Comparison of ENCODE assay signal across 14 cellular contexts in the genomic region with DNA sequence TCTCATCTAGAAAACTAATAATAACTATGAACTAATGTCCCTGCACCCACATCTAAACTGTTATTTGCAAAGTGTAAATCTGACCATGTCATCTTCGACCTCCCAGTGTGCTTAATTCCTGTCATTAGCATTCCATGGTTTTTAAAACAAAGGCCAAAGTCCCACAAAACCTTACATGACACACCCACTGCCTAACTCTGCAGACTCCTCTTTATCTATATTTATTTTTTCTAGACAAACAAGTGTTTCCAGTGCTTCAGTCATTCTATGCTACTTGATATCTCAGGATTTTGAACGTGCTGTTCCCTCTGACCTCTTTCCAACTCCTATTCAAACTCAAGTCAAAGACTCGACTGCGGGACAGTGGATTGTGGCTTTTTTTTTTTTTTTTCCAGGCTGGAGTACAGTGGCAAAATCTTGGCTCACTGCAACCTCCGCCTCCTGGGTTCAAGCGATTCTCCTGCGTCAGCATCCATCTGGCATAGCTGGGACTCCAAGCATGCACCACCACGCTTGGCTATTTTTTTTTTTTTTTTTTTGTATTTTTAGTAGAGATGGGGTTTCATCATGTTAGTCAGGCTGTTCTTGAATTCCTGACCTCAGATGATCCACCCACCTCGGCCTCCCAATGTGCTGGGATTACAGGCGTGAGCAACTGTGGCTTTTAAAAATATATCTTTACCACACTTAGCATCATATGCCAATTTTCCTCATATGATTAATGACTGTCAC.
A peak's percentile ranks its signal among the peaks of the same experiment; 100 is the strongest.
DNase-seq lines count a peak whose midpoint lies in the region; ATAC-seq and TF ChIP-seq lines count a peak whose summit lies in the region.
"Had no signal": no experiment of that assay in that cellular context is flagged by ENCODE, and none has a peak within 500 bp of the region (broad histone marks: within the 10 kb centered on the region; RNA-seq: fewer than 3 reads in every experiment).

No MANE protein-coding gene starts in this region.

- no peaks in the 10 kb centered on the region for H3K36me3 Mint-ChIP-seq in WTC11
- H3K36me3 Mint-ChIP-seq in type B pancreatic cell: no peaks in the 10 kb centered on the region
- H3K36me3 Mint-ChIP-seq: activated naive CD8-positive, alpha-beta T cell treated with anti-CD3 and anti-CD28 coated beads, Interleukin-2, amount 10 ng/mL, durations not matched to agents 7 days and 5 days had no signal

- H3K9me3 Mint-ChIP-seq in WTC11 (no peaks in the 10 kb centered on the region), type B pancreatic cell (no peaks in the 10 kb centered on the region)

- TF ChIP-seq CTCF in WTC11 (IDR thresholded peaks at IDR 0.05) (no peak), liver (IDR thresholded peaks at IDR 0.05; ENCODE audit: low read depth, low read length, missing input control) (no peak), type B pancreatic cell (conservative IDR thresholded peaks at IDR 0.05) (no peak), adrenal gland (IDR thresholded peaks at IDR 0.05) (no peak)

- H3K27me3 ChIP-seq in liver (ENCODE audit: control insufficient read depth in 4 of 4, insufficient read depth in 4 of 4, low read length in 3 of 4) (no peaks in the 10 kb centered on the region), adrenal gland (no peaks in the 10 kb centered on the region)
- H3K27me3 ChIP-seq: BLaER1 had no signal

- CTCF ChIA-PET in WTC11 (lab: Charles Lee): interaction anchor here (0.7 kb wide), 1 partner anchor 39 kb away, joined by 3 read pairs; no protein-coding TSS in a partner anchor

- H3K36me3 ChIP-seq in liver (ENCODE audit: control insufficient read depth in 4 of 4, insufficient read depth in 3 of 4, low read depth in 1 of 4, low read length in 3 of 4): no peaks in the 10 kb centered on the region
- H3K36me3 ChIP-seq in adrenal gland (replicated peaks in 1 of 2): no peaks in the 10 kb centered on the region
- H3K36me3 ChIP-seq: BLaER1 had no signal

- H3K4me3 Mint-ChIP-seq in WTC11 (no peak overlapping the region), type B pancreatic cell (peak overlapping the region; percentile 42)
- H3K4me3 Mint-ChIP-seq: activated naive CD8-positive, alpha-beta T cell treated with anti-CD3 and anti-CD28 coated beads, Interleukin-2, amount 10 ng/mL, durations not matched to agents 7 days and 5 days had no signal

- POLR2A ChIA-PET in WTC11 (lab: Charles Lee): no interaction called here

- peak; percentile 25 for DNase-seq in NCI-H748 (lab: John Stamatoyannopoulos, UW; ENCODE audit: unreplicated experiment)
- no peak for DNase-seq in NCI-H748 treated with DMSO at 0.1 percent for 48 hours (lab: John Stamatoyannopoulos, UW)
- DNase-seq in WTC11 (ENCODE audit: low spot score): no peak
- no peak for DNase-seq in type B pancreatic cell (ENCODE audit: extremely low spot score, unreplicated experiment)
- no peak for DNase-seq in NCI-H510A (lab: John Stamatoyannopoulos, UW)
- no peak for DNase-seq in MV-4-11 (lab: John Stamatoyannopoulos, UW)
- DNase-seq in adrenal gland: no peak
- DNase-seq: activated naive CD8-positive, alpha-beta T cell treated with anti-CD3 and anti-CD28 coated beads, Interleukin-2, amount 10 ng/mL, durations not matched to agents 7 days and 5 days; MM.1S; NCI-H1930; SIG-M5 had no signal

- 30% methylated on average over 10 of the region's 10 CpGs for WGBS in liver
- 72 to 79% (median 76%) methylated on average over 10 of the region's 10 CpGs for WGBS in adrenal gland, 4 donors

- H3K4me3 ChIP-seq in liver (ENCODE audit: low read depth in 1 of 3, low read length in 3 of 3): no peak overlapping the region
- H3K4me3 ChIP-seq in adrenal gland: no peak overlapping the region
- H3K4me3 ChIP-seq: BLaER1, skin epidermis had no signal

- no peak for TF ChIP-seq POLR2A in adrenal gland (IDR thresholded peaks at IDR 0.05)

- H3K9me3 ChIP-seq in liver (ENCODE audit: control insufficient read depth in 4 of 4, low read length in 3 of 4) (no peaks in the 10 kb centered on the region), adrenal gland (replicated peaks in 1 of 3) (no peaks in the 10 kb centered on the region)
- H3K9me3 ChIP-seq: BLaER1 had no signal

- H3K4me1 ChIP-seq in liver (ENCODE audit: control insufficient read depth in 4 of 4, insufficient read depth in 4 of 4, low read length in 3 of 4) (peaks cover 0 to 4% (median 2%) of the 10 kb centered on the region in 4 donors), adrenal gland (replicated peaks in 1 of 2) (no peaks in the 10 kb centered on the region)
- H3K4me1 ChIP-seq: BLaER1 had no signal

- no peak overlapping the region for H3K9ac ChIP-seq in liver (ENCODE audit: low read depth in 1 of 2, low read length in 2 of 2)
- H3K9ac ChIP-seq: BLaER1 had no signal

- TF ChIP-seq RAD21 in liver (IDR thresholded peaks at IDR 0.05): no peak

- peaks cover 6% of the 10 kb centered on the region for H3K4me1 Mint-ChIP-seq in WTC11
- H3K4me1 Mint-ChIP-seq in type B pancreatic cell (ENCODE audit: unreplicated experiment): peaks cover 12% of the 10 kb centered on the region
- H3K4me1 Mint-ChIP-seq: activated naive CD8-positive, alpha-beta T cell treated with anti-CD3 and anti-CD28 coated beads, Interleukin-2, amount 10 ng/mL, durations not matched to agents 7 days and 5 days had no signal

- H3K27ac Mint-ChIP-seq in WTC11 (no peak overlapping the region; the same call in 1 of the 2 replicates), type B pancreatic cell (peak overlapping the region; percentile 5)
- H3K27ac Mint-ChIP-seq: activated naive CD8-positive, alpha-beta T cell treated with anti-CD3 and anti-CD28 coated beads, Interleukin-2, amount 10 ng/mL, durations not matched to agents 7 days and 5 days had no signal

- intact Hi-C loops in adrenal gland (cut with DNase I): no loop called here

- H3K27ac ChIP-seq in liver (ENCODE audit: low read depth in 1 of 2, low read length in 2 of 2) (no peak overlapping the region), adrenal gland (no peak overlapping the region)
- H3K27ac ChIP-seq: BLaER1, skin epidermis had no signal

- ATAC-seq in WTC11: peak; percentile 60

- H3K27me3 Mint-ChIP-seq in WTC11 (ENCODE audit: low read depth) (no peaks in the 10 kb centered on the region), type B pancreatic cell (peaks cover 4% of the 10 kb centered on the region)
- H3K27me3 Mint-ChIP-seq: activated naive CD8-positive, alpha-beta T cell treated with anti-CD3 and anti-CD28 coated beads, Interleukin-2, amount 10 ng/mL, durations not matched to agents 7 days and 5 days had no signal

TF ChIP-seq in WTC11, 78 proteins besides CTCF, POLR2A, EP300 and RAD21:
- TF ChIP-seq, protein P1, sequence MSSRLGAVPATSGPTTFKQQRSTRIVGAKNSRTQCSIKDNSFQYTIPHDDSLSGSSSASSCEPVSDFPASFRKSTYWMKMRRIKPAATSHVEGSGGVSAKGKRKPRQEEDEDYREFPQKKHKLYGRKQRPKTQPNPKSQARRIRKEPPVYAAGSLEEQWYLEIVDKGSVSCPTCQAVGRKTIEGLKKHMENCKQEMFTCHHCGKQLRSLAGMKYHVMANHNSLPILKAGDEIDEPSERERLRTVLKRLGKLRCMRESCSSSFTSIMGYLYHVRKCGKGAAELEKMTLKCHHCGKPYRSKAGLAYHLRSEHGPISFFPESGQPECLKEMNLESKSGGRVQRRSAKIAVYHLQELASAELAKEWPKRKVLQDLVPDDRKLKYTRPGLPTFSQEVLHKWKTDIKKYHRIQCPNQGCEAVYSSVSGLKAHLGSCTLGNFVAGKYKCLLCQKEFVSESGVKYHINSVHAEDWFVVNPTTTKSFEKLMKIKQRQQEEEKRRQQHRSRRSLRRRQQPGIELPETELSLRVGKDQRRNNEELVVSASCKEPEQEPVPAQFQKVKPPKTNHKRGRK (CRISPR knock-in tag; IDR thresholded peaks at IDR 0.05; ENCODE audit: borderline replicate concordance): no peak
- TF ChIP-seq SOX15 (CRISPR knock-in tag; IDR thresholded peaks at IDR 0.05): no peak
- no peak for TF ChIP-seq NFYB (CRISPR knock-in tag; conservative IDR thresholded peaks at IDR 0.05; ENCODE audit: low read depth)
- no peak for TF ChIP-seq ZNF423 (CRISPR knock-in tag; IDR thresholded peaks at IDR 0.05)
- no peak for TF ChIP-seq ZNF671 (CRISPR knock-in tag; IDR thresholded peaks at IDR 0.05)
TF ChIP-seq in WTC11: peak in this region for 0.

TF ChIP-seq in liver, 16 proteins besides CTCF, POLR2A, EP300 and RAD21:
- TF ChIP-seq HNF4A (conservative IDR thresholded peaks at IDR 0.05): peak; percentile 23 to 57
- TF ChIP-seq SP1 (IDR thresholded peaks at IDR 0.05): no peak
- TF ChIP-seq JUND (IDR thresholded peaks at IDR 0.05): peak in 1 of 2 donors; percentile 25
TF ChIP-seq in liver: peak in this region for 2.
